1 cellular context compared by ENCODE assay signal in genomic region chr22:24298478-24299155, GRCh38.
A peak's percentile ranks its signal among the peaks of the same experiment; 100 is the strongest.
TF ChIP-seq lines count a peak whose summit lies in the region.

No MANE protein-coding gene starts in this region.

TF ChIP-seq in GM12878, 131 proteins besides CTCF, POLR2A, EP300 and RAD21:
- TF ChIP-seq RUNX3 (IDR thresholded peaks at IDR 0.05; ENCODE audit: low read length) (0 out of 2 replicates have a peak, but pooled peaks have one; percentile 22), JUNB (IDR thresholded peaks at IDR 0.05) (peak; percentile 57), EED (IDR thresholded peaks at IDR 0.05; ENCODE audit: low read depth) (0 out of 2 replicates have a peak, but pooled peaks have one; percentile 51)
